In genomic region chr2:65129613-65130439, GRCh38 we compare ENCODE assay signal across 8 cellular contexts. TPM values are rescaled to one million over a fixed set of nuclear protein-coding genes. Genes with fewer than 3 reads are reported as not detected.
DNase-seq lines count a peak whose midpoint lies in the region; ATAC-seq and TF ChIP-seq lines count a peak whose summit lies in the region.

Gene RAB1A, minus strand, starts transcription at chr2:65130106. Its CDS starts 191 bp downstream, at chr2:65129915.

- POLR2A ChIA-PET in WTC11 (lab: Charles Lee) = interaction anchor here (0.5 to 2.0 kb wide), 16 partner anchors 9 to 476 kb away, joined by 3 to 15 read pairs (median 3); partner anchors contain the start of genes ACTR2, CEP68 and SERTAD2

- CTCF ChIA-PET in WTC11 (lab: Charles Lee) = interaction anchor here (0.5 to 3.0 kb wide), 31 partner anchors 9 to 1128 kb away, joined by 3 to 20 read pairs (median 4); partner anchors contain the start of genes ACTR2 and CEP68

- DNase-seq in AG09319 (ENCODE audit: extremely low read depth, low read depth) = peak; percentile 100
- DNase-seq in NCI-H226 = peak; percentile 99
- DNase-seq in WTC11 (ENCODE audit: low spot score) = peak; percentile 99
- peak; percentile 100 for DNase-seq in cardiac fibroblast (ENCODE audit: low read depth in 2 of 2)
- peak; percentile 98 for DNase-seq in iPS-NIHi7 (ENCODE audit: extremely low spot score)
- peak; percentile 99 for DNase-seq in smooth muscle cell of the brain vasculature (ENCODE audit: low read depth, low spot score)

- TF ChIP-seq POLR2A in GM18951 (IDR thresholded peaks at IDR 0.05; ENCODE audit: extremely low read depth, insufficient read depth, insufficient read length) = peak; percentile 80

- H3K4me3 ChIP-seq in cardiac fibroblast (replicated peaks in 1 of 2; ENCODE audit: low read depth in 2 of 2, low read length in 2 of 2) = peak within 1 kb of the TSS; percentile 89 to 94

- H3K36me3 Mint-ChIP-seq in WTC11 = peaks cover 2% of the 10 kb centered on the region; the same call in 1 of the 2 replicates

- H3K27ac Mint-ChIP-seq in WTC11 = peak within 1 kb of the TSS; percentile 99

- H3K27me3 Mint-ChIP-seq in WTC11 (ENCODE audit: low read depth) = no peaks in the 10 kb centered on the region

- H3K4me3 Mint-ChIP-seq in WTC11 = peak within 1 kb of the TSS; percentile 100

- ATAC-seq in HG03196 (IDR thresholded peaks at IDR 0.05; ENCODE audit: unreplicated experiment) (peak; percentile 96), WTC11 (peak; percentile 93)

- in situ Hi-C loops in GM18951 (cut with MboI; ENCODE audit: low sequenced_read_pairs, unreplicated experiment) = no loop called here

- TF ChIP-seq CTCF in AG09319 (IDR thresholded peaks at IDR 0.05; ENCODE audit: low read depth, low read length) = peak; percentile 40
- TF ChIP-seq CTCF in WTC11 (IDR thresholded peaks at IDR 0.05) = no peak
- TF ChIP-seq CTCF in cardiac fibroblast (IDR thresholded peaks at IDR 0.05; ENCODE audit: low read depth, low read length) = no peak

- H3K9me3 Mint-ChIP-seq in WTC11 = no peaks in the 10 kb centered on the region

- peaks cover 45% of the 10 kb centered on the region for H3K4me1 Mint-ChIP-seq in WTC11

TF ChIP-seq in WTC11, 78 proteins besides CTCF, POLR2A, EP300 and RAD21 (continues in another document):
- TF ChIP-seq ZNF138 (CRISPR knock-in tag; conservative IDR thresholded peaks at IDR 0.05) (no peak), ARID4B (CRISPR knock-in tag; IDR thresholded peaks at IDR 0.05; ENCODE audit: borderline replicate concordance) (0 out of 2 replicates have a peak, but pooled peaks have one; percentile 10), IRF1 (CRISPR knock-in tag; IDR thresholded peaks at IDR 0.05) (no peak), ZSCAN18 (CRISPR knock-in tag; IDR thresholded peaks at IDR 0.05) (no peak), GABPB1 (CRISPR knock-in tag; IDR thresholded peaks at IDR 0.05) (peak; percentile 26; the same call in 1 of the 2 replicates), ZBTB43 (CRISPR knock-in tag; IDR thresholded peaks at IDR 0.05) (no peak), GRHL2 (CRISPR knock-in tag; IDR thresholded peaks at IDR 0.05; ENCODE audit: insufficient replicate concordance, severe bottlenecking) (no peak), MLX (CRISPR knock-in tag; IDR thresholded peaks at IDR 0.05) (no peak), SMAD4 (CRISPR knock-in tag; IDR thresholded peaks at IDR 0.05) (no peak), EMX1 (CRISPR knock-in tag; IDR thresholded peaks at IDR 0.05) (no peak), ETV6 (CRISPR knock-in tag; IDR thresholded peaks at IDR 0.05) (peak; percentile 86), USF1 (CRISPR knock-in tag; IDR thresholded peaks at IDR 0.05) (no peak), MYBL2 (CRISPR knock-in tag; IDR thresholded peaks at IDR 0.05) (0 out of 2 replicates have a peak, but pooled peaks have one; percentile 29), E2F5 (CRISPR knock-in tag; IDR thresholded peaks at IDR 0.05) (peak; percentile 63; the same call in 1 of the 2 replicates), KAT7 (CRISPR knock-in tag; IDR thresholded peaks at IDR 0.05; ENCODE audit: borderline replicate concordance) (no peak), MAX (CRISPR knock-in tag; IDR thresholded peaks at IDR 0.05) (0 out of 2 replicates have a peak, but pooled peaks have one; percentile 36), E2F1 (CRISPR knock-in tag; IDR thresholded peaks at IDR 0.05) (no peak), SOX15 (CRISPR knock-in tag; IDR thresholded peaks at IDR 0.05) (no peak)

RNA-seq across cellular contexts. Expression of gene RAB1A, which starts in this region (rescaled TPM):
- 112 to 114 TPM (median 113 TPM) in 3 replicates for total RNA-seq in WTC11 (2021)

Comparison
In these comparisons a context has a peak if more than half of its experiments do, and no peak if none do; other contexts are left out.
1. Peak in every context shown above with its lines: DNase-seq, ATAC-seq and H3K4me3 ChIP-seq.